Comparison of ENCODE assay signal across 19 cellular contexts in genomic region chr9:99531313-99531712, GRCh38.
"Had no signal": no experiment of that assay in that cellular context is flagged by ENCODE, and none has a peak within 500 bp of the region (broad histone marks: within the 10 kb centered on the region; RNA-seq: fewer than 3 reads in every experiment).

No MANE protein-coding gene starts in this region.

- H3K9ac ChIP-seq: SK-N-SH had no signal

- H3K36me3 ChIP-seq: WERI-Rb-1 had no signal

- DNase-seq: activated CD4-positive, alpha-beta T cell treated with anti-CD3 and anti-CD28 coated beads for 36 hours; activated CD8-positive, alpha-beta memory T cell treated with anti-CD3 and anti-CD28 coated beads, Interleukin-2, amount 50 U/mL, for 4 hours; activated CD8-positive, alpha-beta T cell treated with anti-CD3 and anti-CD28 coated beads for 36 hours; activated gamma-delta T cell treated with Interleukin-2 at 50 U/mL for 16 hours; activated naive CD4-positive, alpha-beta T cell treated with anti-CD3 and anti-CD28 coated beads, Interleukin-2, amount 10 ng/mL, durations not matched to agents 7 days and 5 days; activated naive CD8-positive, alpha-beta T cell treated with anti-CD3 and anti-CD28 coated beads for 36 hours; activated T-cell treated with anti-CD3 and anti-CD28 coated beads, Interleukin-2, amount 50 U/mL, for 72 hours; KG1; NCI-H1048; NCI-H1694; NCI-H2029; NCI-H2227 treated with DMSO at 0.1 percent for 48 hours; NCI-H446 treated with DMSO at 0.1 percent for 48 hours; NCI-H524 treated with DMSO at 0.1 percent for 48 hours; OCI-M1; RPMI8226; SK-N-SH; T-helper 1 cell had no signal

- H3K4me2 ChIP-seq: SK-N-SH had no signal

- H3K27ac ChIP-seq: WERI-Rb-1 had no signal
